39 cellular contexts compared by ENCODE assay signal in the genomic region with DNA sequence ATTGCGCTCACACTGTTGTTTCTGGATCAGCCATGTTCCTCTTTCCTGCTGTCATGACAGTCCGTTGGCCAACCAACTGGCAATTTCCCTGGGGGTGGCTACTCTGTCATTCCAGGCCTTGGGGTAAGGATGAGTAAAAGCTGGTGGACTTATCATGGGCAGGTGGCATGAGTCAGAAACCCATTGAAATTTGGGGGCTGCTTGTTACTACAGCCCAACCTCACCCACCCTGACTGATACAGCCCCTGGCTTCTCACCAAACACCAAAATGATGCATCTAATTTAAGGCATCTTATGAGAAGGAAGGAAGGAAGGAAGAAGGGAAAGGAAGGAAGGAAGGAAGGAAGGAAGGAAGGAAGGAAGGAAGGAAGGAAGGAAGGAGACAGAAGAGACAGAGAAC. TPM values are rescaled to one million over a fixed set of nuclear protein-coding genes. Genes with fewer than 3 reads are reported as not detected.
"Had no signal": no experiment of that assay in that cellular context is flagged by ENCODE, and none has a peak within 500 bp of the region (broad histone marks: within the 10 kb centered on the region; RNA-seq: fewer than 3 reads in every experiment).

No MANE protein-coding gene starts in this region.

- H3K27me3 ChIP-seq: adrenal gland, body of pancreas, brain microvascular endothelial cell had no signal

- H3K4me1 Mint-ChIP-seq: activated B cell treated with CpG ODN at 0.5 μM for 24 hours; activated CD4-positive, alpha-beta T cell treated with anti-CD3 and anti-CD28 coated beads, Interleukin-2, amount 10 ng/mL, durations not matched to agents 24 days and 14 days; activated naive CD8-positive, alpha-beta T cell treated with anti-CD3 and anti-CD28 coated beads for 36 hours; activated T-helper 17 cell treated with anti-CD3 and anti-CD28 coated beads, Interleukin-2, amount 50 U/mL, for 72 hours had no signal

- H3K4me3 Mint-ChIP-seq: activated B cell treated with CpG ODN at 0.5 μM for 24 hours; activated CD4-positive, alpha-beta memory T cell treated with anti-CD3 and anti-CD28 coated beads for 36 hours; activated CD4-positive, alpha-beta T cell treated with anti-CD3 and anti-CD28 coated beads, Interleukin-2, amount 10 ng/mL, durations not matched to agents 24 days and 14 days; activated CD8-positive, alpha-beta T cell treated with anti-CD3 and anti-CD28 coated beads for 36 hours; activated naive CD4-positive, alpha-beta T cell treated with anti-CD3 and anti-CD28 coated beads for 36 hours; activated naive CD8-positive, alpha-beta T cell treated with anti-CD3 and anti-CD28 coated beads for 36 hours; activated T-cell treated with anti-CD3 and anti-CD28 coated beads, Interleukin-2, amount 50 U/mL, for 4 hours; activated T-cell treated with anti-CD3 and anti-CD28 coated beads, Interleukin-2, amount 50 U/mL, for 72 hours; activated T-helper 1 cell treated with anti-CD3 and anti-CD28 coated beads, Interleukin-12 subunit alpha, Interleukin-12 subunit beta, Interleukin-2, Interleukin-4 antibody, amounts not matched to agents 30 ng/mL and 10 ng/mL and 1 ng/mL, durations not matched to agents 14 hours and 24 hours and 36 hours; activated T-helper 17 cell treated with anti-CD3 and anti-CD28 coated beads, Interleukin-2, amount 50 U/mL, for 72 hours; T-helper 1 cell treated with Interleukin-12 subunit alpha and Interleukin-12 subunit beta and Interleukin-4 antibody, amounts not matched to agents 30 μg/mL and 1 μg/mL, for 36 hours; T-helper 2 cell treated with Interferon-gamma antibody and Interleukin-4, amounts not matched to agents 5 μg/mL and 100 μg/mL, for 36 hours had no signal

- H3K4me1 ChIP-seq: adrenal gland, body of pancreas, breast epithelium had no signal

- H3K36me3 ChIP-seq: adrenal gland, brain microvascular endothelial cell, breast epithelium had no signal

- H3K27ac Mint-ChIP-seq: activated B cell treated with CpG ODN at 0.5 μM for 24 hours; activated CD4-positive, alpha-beta memory T cell treated with anti-CD3 and anti-CD28 coated beads for 36 hours; activated CD4-positive, alpha-beta T cell treated with anti-CD3 and anti-CD28 coated beads, Interleukin-2, amount 10 ng/mL, durations not matched to agents 24 days and 14 days; activated CD8-positive, alpha-beta T cell treated with anti-CD3 and anti-CD28 coated beads for 36 hours; activated naive CD4-positive, alpha-beta T cell treated with anti-CD3 and anti-CD28 coated beads for 36 hours; activated naive CD4-positive, alpha-beta T cell treated with anti-CD3 and anti-CD28 coated beads, Interleukin-2, amount 50 U/mL, for 72 hours; activated naive CD8-positive, alpha-beta T cell treated with anti-CD3 and anti-CD28 coated beads for 36 hours; activated T-cell treated with anti-CD3 and anti-CD28 coated beads, Interleukin-2, amount 50 U/mL, for 72 hours; activated T-helper 1 cell treated with anti-CD3 and anti-CD28 coated beads, Interleukin-12 subunit alpha, Interleukin-12 subunit beta, Interleukin-2, Interleukin-4 antibody, amounts not matched to agents 30 ng/mL and 10 ng/mL and 1 ng/mL, durations not matched to agents 14 hours and 24 hours and 36 hours; activated T-helper 17 cell treated with anti-CD3 and anti-CD28 coated beads, Interleukin-2, amount 50 U/mL, for 72 hours; T-helper 1 cell treated with Interleukin-12 subunit alpha and Interleukin-12 subunit beta and Interleukin-4 antibody, amounts not matched to agents 30 μg/mL and 1 μg/mL, for 36 hours; T-helper 2 cell treated with Interferon-gamma antibody and Interleukin-4, amounts not matched to agents 5 μg/mL and 100 μg/mL, for 36 hours had no signal

- H3K27ac ChIP-seq: adrenal gland, body of pancreas, brain microvascular endothelial cell, breast epithelium, VCaP had no signal

- H3K4me3 ChIP-seq: adrenal gland, body of pancreas, breast epithelium had no signal

- H3K9me3 Mint-ChIP-seq: activated naive CD4-positive, alpha-beta T cell treated with anti-CD3 and anti-CD28 coated beads for 36 hours had no signal

- ATAC-seq: activated CD8-positive, alpha-beta T cell treated with anti-CD3 and anti-CD28 coated beads for 36 hours; activated naive CD4-positive, alpha-beta T cell treated with anti-CD3 and anti-CD28 coated beads, Interleukin-2, amount 50 U/mL, for 72 hours; activated T-cell treated with anti-CD3 and anti-CD28 coated beads, Interleukin-2, amount 50 U/mL, for 4 hours; activated T-cell treated with anti-CD3 and anti-CD28 coated beads, Interleukin-2, amount 50 U/mL, for 72 hours; activated T-helper 17 cell treated with anti-CD3 and anti-CD28 coated beads, Interleukin-2, amount 50 U/mL, for 72 hours; body of pancreas had no signal

- H3K36me3 Mint-ChIP-seq: activated CD4-positive, alpha-beta memory T cell treated with anti-CD3 and anti-CD28 coated beads for 36 hours had no signal

- FAIRE-seq: astrocyte, TTC549 had no signal

- DNase-seq: activated B cell treated with CpG ODN at 0.5 μM for 24 hours; activated CD4-positive, alpha-beta memory T cell treated with anti-CD3 and anti-CD28 coated beads for 36 hours; activated CD4-positive, alpha-beta T cell treated with anti-CD3 and anti-CD28 coated beads for 4 hours; activated CD4-positive, alpha-beta T cell treated with anti-CD3 and anti-CD28 coated beads, Interleukin-2, amount 10 ng/mL, durations not matched to agents 24 days and 14 days; activated CD4-positive, alpha-beta T cell treated with anti-CD3 and anti-CD28 coated beads, Interleukin-2, amount 50 U/mL, for 1 hour; activated CD4-positive, alpha-beta T cell treated with anti-CD3 and anti-CD28 coated beads, Interleukin-2, amount 50 U/mL, for 4 hours; activated CD4-positive, CD25-positive, alpha-beta regulatory T cell treated with anti-CD3 and anti-CD28 coated beads, Interleukin-2, amount 50 U/mL, for 72 hours; activated CD8-positive, alpha-beta memory T cell treated with anti-CD3 and anti-CD28 coated beads, Interleukin-2, amount 50 U/mL, for 4 hours; activated CD8-positive, alpha-beta T cell treated with anti-CD3 and anti-CD28 coated beads for 36 hours; activated effector memory CD4-positive, alpha-beta T cell treated with anti-CD3 and anti-CD28 coated beads, Interleukin-2, amount 50 U/mL, for 16 hours; activated gamma-delta T cell treated with Interleukin-2 at 50 U/mL for 16 hours; activated naive CD4-positive, alpha-beta T cell; activated naive CD4-positive, alpha-beta T cell treated with anti-CD3 and anti-CD28 coated beads for 36 hours; activated naive CD4-positive, alpha-beta T cell treated with anti-CD3 and anti-CD28 coated beads, Interleukin-2, amount 50 U/mL, for 16 hours; activated naive CD8-positive, alpha-beta T cell treated with anti-CD3 and anti-CD28 coated beads for 36 hours; activated T-cell treated with anti-CD3 and anti-CD28 coated beads for 4 hours; activated T-cell treated with anti-CD3 and anti-CD28 coated beads, Interleukin-2, amount 50 U/mL, for 1 hour; activated T-cell treated with anti-CD3 and anti-CD28 coated beads, Interleukin-2, amount 50 U/mL, for 4 hours; activated T-cell treated with anti-CD3 and anti-CD28 coated beads, Interleukin-2, amount 50 U/mL, for 72 hours; adrenal gland; amniotic stem cell; body of pancreas; brain microvascular endothelial cell; central memory CD4-positive, alpha-beta T cell; T-helper 2 cell; T-helper 9 cell had no signal

RNA-seq across cellular contexts. Expression of a gene that starts 53.9 kb away (rescaled TPM):
- total RNA-seq: activated B cell treated with CpG ODN at 0.5 μM for 24 hours; activated CD4-positive, alpha-beta memory T cell treated with anti-CD3 and anti-CD28 coated beads for 36 hours; activated CD4-positive, alpha-beta T cell treated with anti-CD3 and anti-CD28 coated beads, Interleukin-2, amount 10 ng/mL, durations not matched to agents 24 days and 14 days; activated CD8-positive, alpha-beta memory T cell treated with anti-CD3 and anti-CD28 coated beads for 36 hours; activated CD8-positive, alpha-beta T cell treated with anti-CD3 and anti-CD28 coated beads for 36 hours; activated naive CD4-positive, alpha-beta T cell treated with anti-CD3 and anti-CD28 coated beads for 36 hours; activated naive CD8-positive, alpha-beta T cell treated with anti-CD3 and anti-CD28 coated beads for 36 hours; activated T-cell treated with anti-CD3 and anti-CD28 coated beads, Interleukin-2, amount 50 U/mL, for 4 hours; activated T-cell treated with anti-CD3 and anti-CD28 coated beads, Interleukin-2, amount 50 U/mL, for 72 hours; activated T-helper 1 cell treated with anti-CD3 and anti-CD28 coated beads, Interleukin-12 subunit alpha, Interleukin-12 subunit beta, Interleukin-2, Interleukin-4 antibody, amounts not matched to agents 30 ng/mL and 10 ng/mL and 1 ng/mL, durations not matched to agents 14 hours and 24 hours and 36 hours; aorta; body of pancreas; cardiac septum; chondrocyte had no signal
